Comparison of ENCODE assay signal across 18 cellular contexts in the genomic region with DNA sequence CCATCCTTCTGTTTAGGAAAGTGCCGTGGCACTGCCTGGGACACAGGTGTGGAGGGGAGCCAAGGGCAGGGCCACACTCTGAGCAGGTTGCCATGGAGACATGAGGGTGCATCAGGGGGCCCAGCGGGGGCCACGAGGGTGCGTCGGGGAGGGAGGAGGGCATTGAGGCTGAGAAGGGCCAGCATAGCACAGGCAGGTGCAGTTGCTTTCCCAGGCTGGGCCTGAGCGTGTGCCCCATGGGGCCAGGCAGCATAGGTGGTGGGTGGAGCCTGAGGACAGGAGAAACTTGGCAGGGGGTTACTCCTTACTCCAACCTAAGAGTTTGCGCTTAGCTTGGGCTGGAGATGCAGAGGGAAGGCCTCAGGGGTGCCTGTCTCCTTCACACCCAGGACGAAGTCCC. TPM values are rescaled to one million over a fixed set of nuclear protein-coding genes. Genes with fewer than 3 reads are reported as not detected.
DNase-seq lines count a peak whose midpoint lies in the region; ATAC-seq and TF ChIP-seq lines count a peak whose summit lies in the region.
"Had no signal": no experiment of that assay in that cellular context is flagged by ENCODE, and none has a peak within 500 bp of the region (broad histone marks: within the 10 kb centered on the region; RNA-seq: fewer than 3 reads in every experiment).

No MANE protein-coding gene starts in this region.

- H3K27ac Mint-ChIP-seq in WTC11 (peak overlapping the region; percentile 31; the same call in 1 of the 2 replicates), immature natural killer cell (no peak overlapping the region)
- H3K27ac Mint-ChIP-seq: activated naive CD4-positive, alpha-beta T cell treated with anti-CD3 and anti-CD28 coated beads, Interleukin-2, amount 50 U/mL, for 24 hours; stimulated activated naive CD8-positive, alpha-beta T cell treated with anti-CD3 and anti-CD28 coated beads, Interleukin-15, Interleukin-2, amounts not matched to agents 100 ng/mL and 50 ng/mL, for 24 hours; T-helper 17 cell had no signal

- DNase-seq in NCI-H1092 (lab: John Stamatoyannopoulos, UW) (peak; percentile 42), NCI-H1092 treated with DMSO at 0.1 percent for 48 hours (lab: John Stamatoyannopoulos, UW) (no peak), NCI-H2171 (lab: John Stamatoyannopoulos, UW) (peak; percentile 62), WTC11 (ENCODE audit: low spot score) (peak; percentile 7), sciatic nerve (ENCODE audit: low spot score) (peak; percentile 55), ecto neural progenitor cell (ENCODE audit: low spot score) (no peak), immature natural killer cell (no peak)
- DNase-seq: activated CD4-positive, CD25-positive, alpha-beta regulatory T cell treated with anti-CD3 and anti-CD28 coated beads, Interleukin-2, amount 50 U/mL, for 72 hours; cortex of kidney; erythroblast; KG1; lower lobe of right lung; SHP77; T-helper 17 cell had no signal

- CTCF ChIA-PET in WTC11 (lab: Charles Lee), result interaction anchor here (1.1 kb wide), 1 partner anchor 15 kb away, joined by 3 read pairs; a partner anchor contains a TSS

- H3K9me3 Mint-ChIP-seq in WTC11 (no peaks in the 10 kb centered on the region), immature natural killer cell (no peaks in the 10 kb centered on the region)
- H3K9me3 Mint-ChIP-seq: activated naive CD4-positive, alpha-beta T cell treated with anti-CD3 and anti-CD28 coated beads, Interleukin-2, amount 50 U/mL, for 24 hours; naive thymus-derived CD4-positive, alpha-beta T cell; stimulated activated naive CD8-positive, alpha-beta T cell treated with anti-CD3 and anti-CD28 coated beads, Interleukin-15, Interleukin-2, amounts not matched to agents 100 ng/mL and 50 ng/mL, for 24 hours had no signal

- H3K4me1 Mint-ChIP-seq in WTC11 (peaks cover 27% of the 10 kb centered on the region), immature natural killer cell (peaks cover 0 to 6% of the 10 kb centered on the region in 2 donors)
- H3K4me1 Mint-ChIP-seq: activated naive CD4-positive, alpha-beta T cell treated with anti-CD3 and anti-CD28 coated beads, Interleukin-2, amount 50 U/mL, for 24 hours had no signal

- POLR2A ChIA-PET in WTC11 (lab: Charles Lee), result no interaction called here

- intact Hi-C loops in sciatic nerve (cut with DNase I), result no loop called here

- H3K4me3 Mint-ChIP-seq in WTC11 (no peak overlapping the region), immature natural killer cell (no peak overlapping the region)
- H3K4me3 Mint-ChIP-seq: activated naive CD4-positive, alpha-beta T cell treated with anti-CD3 and anti-CD28 coated beads, Interleukin-2, amount 50 U/mL, for 24 hours; naive thymus-derived CD4-positive, alpha-beta T cell; stimulated activated naive CD8-positive, alpha-beta T cell treated with anti-CD3 and anti-CD28 coated beads, Interleukin-15, Interleukin-2, amounts not matched to agents 100 ng/mL and 50 ng/mL, for 24 hours; T-helper 17 cell had no signal

- H3K36me3 Mint-ChIP-seq in WTC11, result peaks cover 13% of the 10 kb centered on the region
- peaks cover 4 to 15% (median 13%) of the 10 kb centered on the region in 3 donors for H3K36me3 Mint-ChIP-seq in immature natural killer cell

- ATAC-seq in WTC11 (no peak), sciatic nerve (no peak)
- ATAC-seq in activated CD4-positive, CD25-positive, alpha-beta regulatory T cell treated with anti-CD3 and anti-CD28 coated beads, Interleukin-2, amount 50 U/mL, for 24 hours, result no peak
- ATAC-seq: lower lobe of right lung; naive thymus-derived CD4-positive, alpha-beta T cell; T-helper 17 cell had no signal

- no peak for TF ChIP-seq CTCF in WTC11 (IDR thresholded peaks at IDR 0.05)

- no peaks in the 10 kb centered on the region for H3K27me3 Mint-ChIP-seq in WTC11 (ENCODE audit: low read depth)
- peaks cover 0 to 3% (median 0%) of the 10 kb centered on the region in 3 donors for H3K27me3 Mint-ChIP-seq in immature natural killer cell (ENCODE audit: low read depth in 3 of 3)
- H3K27me3 Mint-ChIP-seq: activated naive CD4-positive, alpha-beta T cell treated with anti-CD3 and anti-CD28 coated beads, Interleukin-2, amount 50 U/mL, for 24 hours; naive thymus-derived CD4-positive, alpha-beta T cell; stimulated activated naive CD8-positive, alpha-beta T cell treated with anti-CD3 and anti-CD28 coated beads, Interleukin-15, Interleukin-2, amounts not matched to agents 100 ng/mL and 50 ng/mL, for 24 hours; T-helper 17 cell had no signal

TF ChIP-seq in WTC11, 78 proteins besides CTCF, POLR2A, EP300 and RAD21:
- TF ChIP-seq ESRRA (CRISPR knock-in tag; IDR thresholded peaks at IDR 0.05; ENCODE audit: borderline replicate concordance) (no peak), ELF4 (CRISPR knock-in tag; IDR thresholded peaks at IDR 0.05; ENCODE audit: low read depth) (no peak), ZNF138 (CRISPR knock-in tag; conservative IDR thresholded peaks at IDR 0.05) (no peak), TEAD4 (CRISPR knock-in tag; IDR thresholded peaks at IDR 0.05) (no peak)
- TF ChIP-seq, protein P1, sequence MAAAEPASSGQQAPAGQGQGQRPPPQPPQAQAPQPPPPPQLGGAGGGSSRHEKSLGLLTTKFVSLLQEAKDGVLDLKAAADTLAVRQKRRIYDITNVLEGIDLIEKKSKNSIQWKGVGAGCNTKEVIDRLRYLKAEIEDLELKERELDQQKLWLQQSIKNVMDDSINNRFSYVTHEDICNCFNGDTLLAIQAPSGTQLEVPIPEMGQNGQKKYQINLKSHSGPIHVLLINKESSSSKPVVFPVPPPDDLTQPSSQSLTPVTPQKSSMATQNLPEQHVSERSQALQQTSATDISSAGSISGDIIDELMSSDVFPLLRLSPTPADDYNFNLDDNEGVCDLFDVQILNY (CRISPR knock-in tag; IDR thresholded peaks at IDR 0.05), result no peak
- TF ChIP-seq, protein P2, sequence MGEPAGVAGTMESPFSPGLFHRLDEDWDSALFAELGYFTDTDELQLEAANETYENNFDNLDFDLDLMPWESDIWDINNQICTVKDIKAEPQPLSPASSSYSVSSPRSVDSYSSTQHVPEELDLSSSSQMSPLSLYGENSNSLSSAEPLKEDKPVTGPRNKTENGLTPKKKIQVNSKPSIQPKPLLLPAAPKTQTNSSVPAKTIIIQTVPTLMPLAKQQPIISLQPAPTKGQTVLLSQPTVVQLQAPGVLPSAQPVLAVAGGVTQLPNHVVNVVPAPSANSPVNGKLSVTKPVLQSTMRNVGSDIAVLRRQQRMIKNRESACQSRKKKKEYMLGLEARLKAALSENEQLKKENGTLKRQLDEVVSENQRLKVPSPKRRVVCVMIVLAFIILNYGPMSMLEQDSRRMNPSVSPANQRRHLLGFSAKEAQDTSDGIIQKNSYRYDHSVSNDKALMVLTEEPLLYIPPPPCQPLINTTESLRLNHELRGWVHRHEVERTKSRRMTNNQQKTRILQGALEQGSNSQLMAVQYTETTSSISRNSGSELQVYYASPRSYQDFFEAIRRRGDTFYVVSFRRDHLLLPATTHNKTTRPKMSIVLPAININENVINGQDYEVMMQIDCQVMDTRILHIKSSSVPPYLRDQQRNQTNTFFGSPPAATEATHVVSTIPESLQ (CRISPR knock-in tag; IDR thresholded peaks at IDR 0.05), result no peak

RNA-seq across cellular contexts. Expression of a gene that starts 15.2 kb away (rescaled TPM):
- total RNA-seq in WTC11 (2021) (82.2 to 102 TPM (median 83.7 TPM) in 3 replicates), sciatic nerve (51.2 TPM)
- polyA plus RNA-seq in immature natural killer cell, result 10 to 100 TPM; 39.1 to 64.9 (median 56.9) TPM

RNA-seq across cellular contexts. Expression of a gene that starts 26.8 kb away (rescaled TPM):
- total RNA-seq in WTC11 (2021) (3.3 to 5.1 TPM (median 4.5 TPM) in 3 replicates), sciatic nerve (1.9 TPM)
- polyA plus RNA-seq in immature natural killer cell, result not detected

Comparison
In these comparisons a context has a peak if more than half of its experiments do, and no peak if none do; other contexts are left out.
1. DNase-seq: peak in NCI-H1092 (single experiment), NCI-H2171 (single experiment), WTC11 (single experiment) and sciatic nerve (single experiment); none in NCI-H1092 treated with DMSO at 0.1 percent for 48 hours (single experiment), ecto neural progenitor cell (single experiment) and immature natural killer cell (0 of 3).